Comparison of ENCODE assay signal across 9 cellular contexts in genomic region chr19:35846038-35846668, GRCh38. TPM values are rescaled to one million over a fixed set of nuclear protein-coding genes. Genes with fewer than 3 reads are reported as not detected.
DNase-seq lines count a peak whose midpoint lies in the region; ATAC-seq and TF ChIP-seq lines count a peak whose summit lies in the region.
"Had no signal": no experiment of that assay in that cellular context is flagged by ENCODE, and none has a peak within 500 bp of the region (broad histone marks: within the 10 kb centered on the region; RNA-seq: fewer than 3 reads in every experiment).

No MANE protein-coding gene starts in this region.

- H3K27ac ChIP-seq in adrenal gland = no peak overlapping the region

- no peak for ATAC-seq in activated naive CD8-positive, alpha-beta T cell treated with anti-CD3 and anti-CD28 coated beads, Interleukin-2, amount 50 U/mL, for 24 hours
- ATAC-seq in memory B cell (ENCODE audit: low read depth) (peak; percentile 58), HG03045 (IDR thresholded peaks at IDR 0.05; ENCODE audit: unreplicated experiment) (no peak)

- DNase-seq in COR-L47 (lab: John Stamatoyannopoulos, UW) = peak; percentile 31
- peak; percentile 40 for DNase-seq in NCI-H1105 (lab: John Stamatoyannopoulos, UW)
- no peak for DNase-seq in activated naive CD8-positive, alpha-beta T cell treated with anti-CD3 and anti-CD28 coated beads, Interleukin-2, amount 50 U/mL, for 24 hours
- DNase-seq in memory B cell (ENCODE audit: low spot score in 2 of 2) = no peak
- DNase-seq in activated CD4-positive, CD25-positive, alpha-beta regulatory T cell (lab: John Stamatoyannopoulos, UW) = no peak
- no peak for DNase-seq in adrenal gland
- no peak for DNase-seq in erythroblast (lab: John Stamatoyannopoulos, UW)

- peaks cover 20% of the 10 kb centered on the region for H3K4me1 Mint-ChIP-seq in activated naive CD8-positive, alpha-beta T cell treated with anti-CD3 and anti-CD28 coated beads, Interleukin-2, amount 50 U/mL, for 24 hours
- H3K4me1 Mint-ChIP-seq in memory B cell = peaks cover 10% of the 10 kb centered on the region

- H3K9me3 Mint-ChIP-seq in activated naive CD8-positive, alpha-beta T cell treated with anti-CD3 and anti-CD28 coated beads, Interleukin-2, amount 50 U/mL, for 24 hours = no peaks in the 10 kb centered on the region
- H3K9me3 Mint-ChIP-seq in memory B cell = peaks cover 11% of the 10 kb centered on the region

- peaks cover 1% of the 10 kb centered on the region for H3K36me3 Mint-ChIP-seq in activated naive CD8-positive, alpha-beta T cell treated with anti-CD3 and anti-CD28 coated beads, Interleukin-2, amount 50 U/mL, for 24 hours (ENCODE audit: low read depth)
- peaks cover 10% of the 10 kb centered on the region for H3K36me3 Mint-ChIP-seq in memory B cell

- no peaks in the 10 kb centered on the region for H3K9me3 ChIP-seq in adrenal gland (replicated peaks in 1 of 3)

- H3K27me3 ChIP-seq in adrenal gland = peaks cover 68% of the 10 kb centered on the region

- H3K27me3 Mint-ChIP-seq in activated naive CD8-positive, alpha-beta T cell treated with anti-CD3 and anti-CD28 coated beads, Interleukin-2, amount 50 U/mL, for 24 hours = peaks cover 69% of the 10 kb centered on the region
- H3K27me3 Mint-ChIP-seq in memory B cell = peaks cover 42% of the 10 kb centered on the region

- 7 to 35% (median 16%) methylated on average over 4 to 26 of the region's 26 CpGs for WGBS in adrenal gland, 4 donors

- intact Hi-C loops in adrenal gland (cut with DNase I) = loop anchor here in 1 of 2 donors (5.0 kb wide), 1 partner anchor 49 kb away; no protein-coding TSS in a partner anchor

- H3K4me1 ChIP-seq in adrenal gland (replicated peaks in 1 of 2) = peaks cover 0 to 7% of the 10 kb centered on the region in 2 donors

- no peak for TF ChIP-seq CTCF in adrenal gland (IDR thresholded peaks at IDR 0.05)

- H3K4me3 ChIP-seq in adrenal gland = no peak overlapping the region

- TF ChIP-seq POLR2A in adrenal gland (IDR thresholded peaks at IDR 0.05) = no peak
- no peak for TF ChIP-seq POLR2A in erythroblast (IDR thresholded peaks at IDR 0.05; ENCODE audit: low read length)

- H3K4me3 Mint-ChIP-seq in activated naive CD8-positive, alpha-beta T cell treated with anti-CD3 and anti-CD28 coated beads, Interleukin-2, amount 50 U/mL, for 24 hours = peak overlapping the region; percentile 2
- peak overlapping the region; percentile 30 for H3K4me3 Mint-ChIP-seq in memory B cell

- H3K27ac Mint-ChIP-seq in activated naive CD8-positive, alpha-beta T cell treated with anti-CD3 and anti-CD28 coated beads, Interleukin-2, amount 50 U/mL, for 24 hours = no peak overlapping the region
- H3K27ac Mint-ChIP-seq in memory B cell = no peak overlapping the region

- H3K36me3 ChIP-seq in adrenal gland (replicated peaks in 1 of 2) = no peaks in the 10 kb centered on the region

RNA-seq across cellular contexts. Expression of gene NPHS1, which starts 6.2 kb away (rescaled TPM):
- under 1 TPM in 1 of 8 donors, not detected in 7; 0.31 TPM for total RNA-seq in adrenal gland
- not detected for polyA plus RNA-seq in adrenal gland
- polyA plus RNA-seq: liver had no signal

RNA-seq across cellular contexts. Expression of gene KIRREL2, which starts 10.6 kb away (rescaled TPM):
- total RNA-seq in adrenal gland = under 1 TPM in 3 of 8 donors, not detected in 5; 0.08 to 0.32 (median 0.14) TPM
- polyA plus RNA-seq in adrenal gland = under 1 TPM; 0.03 to 0.24 (median 0.15) TPM
- total RNA-seq: liver had no signal
- polyA plus RNA-seq: liver had no signal

RNA-seq across cellular contexts. Expression of gene APLP1, which starts 22.2 kb away (rescaled TPM):
- total RNA-seq in adrenal gland = 10 to 100 TPM in 3 of 8 donors, 1 to 10 TPM in 5; 1.0 to 68.7 (median 7.4) TPM
- polyA plus RNA-seq in adrenal gland = 100 to 1,000 TPM in 1 of 3 donors, 10 to 100 TPM in 2; 77.4 to 278 (median 89.7) TPM

RNA-seq across cellular contexts. Expression of gene PRODH2, which starts 33.5 kb away (rescaled TPM):
- under 1 TPM in 1 of 8 donors, not detected in 7; 0.46 TPM for total RNA-seq in adrenal gland
- under 1 TPM in 1 of 3 donors, not detected in 2; 0.07 TPM for polyA plus RNA-seq in adrenal gland

RNA-seq across cellular contexts. Expression of gene NFKBID, which starts 54.2 kb away (rescaled TPM):
- total RNA-seq in adrenal gland = 10 to 100 TPM in 2 of 8 donors, 1 to 10 TPM in 6; 1.7 to 10.8 (median 6.9) TPM
- 10 to 100 TPM in 2 of 3 donors, 1 to 10 TPM in 1; 1.5 to 18.9 (median 14.7) TPM for polyA plus RNA-seq in adrenal gland

Comparison
In these comparisons a context has a peak if more than half of its experiments do, and no peak if none do; other contexts are left out.
1. DNase-seq: peak in COR-L47 (single experiment) and NCI-H1105 (single experiment); none in activated naive CD8-positive, alpha-beta T cell treated with anti-CD3 and anti-CD28 coated beads, Interleukin-2, amount 50 U/mL, for 24 hours (single experiment), memory B cell (0 of 2), activated CD4-positive, CD25-positive, alpha-beta regulatory T cell (0 of 4), adrenal gland (0 of 7) and erythroblast (0 of 2).